ENCODE assay signal across 23 cellular contexts in the genomic region with DNA sequence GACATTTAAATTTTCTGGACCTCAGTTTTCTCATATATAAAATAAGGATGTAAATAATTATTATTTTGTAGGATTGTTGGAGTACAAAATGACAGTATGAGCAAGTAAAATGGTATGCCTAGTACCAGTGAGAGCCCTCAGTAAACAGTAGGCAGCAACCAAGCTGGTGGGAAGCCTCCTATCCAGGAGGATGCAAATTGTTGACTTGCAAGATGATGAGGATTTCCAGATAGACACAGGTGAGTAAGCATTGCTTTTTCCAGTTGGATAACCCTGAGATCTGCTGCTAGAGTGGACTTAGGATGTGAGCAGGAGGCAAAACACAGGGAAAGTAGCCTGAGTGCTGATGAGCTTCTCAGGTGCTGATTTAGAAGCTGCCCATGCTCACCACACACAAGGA.
"Had no signal": no experiment of that assay in that cellular context is flagged by ENCODE, and none has a peak within 500 bp of the region (broad histone marks: within the 10 kb centered on the region; RNA-seq: fewer than 3 reads in every experiment).

No MANE protein-coding gene starts in this region.

- H3K36me3 ChIP-seq: esophagus muscularis mucosa, gastrocnemius medialis, left ventricle myocardium inferior, lower lobe of right lung, pancreas, suprapubic skin, thyroid gland had no signal

- H3K9me3 ChIP-seq: esophagus muscularis mucosa, gastrocnemius medialis, left ventricle myocardium inferior, lower lobe of right lung, pancreas, suprapubic skin, thyroid gland had no signal

- H3K27ac ChIP-seq: epithelial cell of prostate, esophagus muscularis mucosa, gastrocnemius medialis, left ventricle myocardium inferior, lower lobe of right lung, pancreas, suprapubic skin, thyroid gland had no signal

- FAIRE-seq: endometrium, pancreas, small intestine, urothelium cell line had no signal

- DNase-seq: effector memory CD4-positive, alpha-beta T cell; gastrocnemius medialis; glutamatergic neuron; islet precursor cell; left cardiac atrium; left ventricle myocardium inferior; lower lobe of right lung; midbrain; naive B cell; occipital lobe; right cardiac atrium; small intestine; stimulated activated CD4-positive, alpha-beta T cell treated with anti-CD3 and anti-CD28 coated beads, Interleukin-12 subunit alpha, Interleukin-12 subunit beta, amount 100 ng/mL, for 4 hours; stimulated activated CD8-positive, alpha-beta memory T cell treated with anti-CD3 and anti-CD28 coated beads, Interleukin-4, amount 100 ng/mL, for 48 hours; stimulated activated naive CD8-positive, alpha-beta T cell treated with anti-CD3 and anti-CD28 coated beads, Interleukin-15, Interleukin-2, amounts not matched to agents 100 U/mL and 50 U/mL, for 24 hours; thyroid gland had no signal

- ATAC-seq: gastrocnemius medialis; left cardiac atrium; lower lobe of right lung; pancreas; right cardiac atrium; stimulated activated effector memory CD8-positive, alpha-beta T cell treated with anti-CD3 and anti-CD28 coated beads, Interleukin-12 subunit alpha, Interleukin-12 subunit beta, amount 100 ng/mL, for 72 hours; stimulated activated naive CD8-positive, alpha-beta T cell treated with anti-CD3 and anti-CD28 coated beads, Interleukin-15, Interleukin-2, amounts not matched to agents 100 U/mL and 50 U/mL, for 24 hours had no signal

- H3K4me1 ChIP-seq: gastrocnemius medialis, left ventricle myocardium inferior, lower lobe of right lung, pancreas, suprapubic skin, thyroid gland had no signal

- H3K4me3 ChIP-seq: esophagus muscularis mucosa, gastrocnemius medialis, left ventricle myocardium inferior, lower lobe of right lung, pancreas, suprapubic skin, thyroid gland had no signal

- H3K27me3 ChIP-seq: esophagus muscularis mucosa, gastrocnemius medialis, pancreas, suprapubic skin, thyroid gland had no signal
